In the genomic region with DNA sequence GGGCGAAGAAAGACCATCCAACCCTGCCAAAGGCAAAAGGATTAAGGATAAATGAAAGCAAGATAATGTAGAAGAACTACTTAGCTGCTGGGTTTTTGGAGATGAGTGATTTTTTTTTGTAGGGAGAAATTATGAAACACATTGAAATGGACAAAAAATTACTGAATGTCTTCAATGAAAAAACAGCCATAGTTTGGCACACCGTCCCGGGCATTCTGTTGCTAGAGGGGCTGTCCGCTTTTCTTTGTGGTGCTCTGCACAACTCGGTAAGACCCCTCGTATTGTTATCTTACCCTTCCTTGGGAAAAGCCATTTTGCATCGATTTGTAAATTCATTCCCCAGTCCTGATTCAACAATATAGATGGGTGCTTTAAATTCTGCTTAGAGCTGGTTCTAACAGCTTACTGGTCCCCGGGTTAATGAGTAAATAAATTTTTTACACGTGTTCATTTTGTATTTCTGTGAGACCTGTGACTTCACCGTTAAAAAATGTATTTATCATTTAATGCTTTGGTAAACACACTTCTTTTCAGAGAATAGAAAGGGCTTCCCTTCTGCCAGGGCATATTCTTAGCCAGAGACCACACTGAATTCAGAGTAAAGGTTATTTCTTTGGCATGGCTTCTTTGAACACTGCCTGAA, we compare ENCODE assay signal across 2 cellular contexts.
TF ChIP-seq lines count a peak whose summit lies in the region.

No MANE protein-coding gene starts in this region.

TF ChIP-seq in H1, 55 proteins besides CTCF, POLR2A, EP300 and RAD21 (continued from another document):
- TF ChIP-seq SP4 (IDR thresholded peaks at IDR 0.05; ENCODE audit: low read length) = peak; percentile 19; the same call in 1 of the 2 replicates
- TF ChIP-seq ASH2L (IDR thresholded peaks at IDR 0.05; ENCODE audit: low read length) = peak; percentile 4

TF ChIP-seq in HEK293T, 16 proteins besides CTCF, POLR2A, EP300 and RAD21 (continued from another document):
- TF ChIP-seq, protein P1, sequence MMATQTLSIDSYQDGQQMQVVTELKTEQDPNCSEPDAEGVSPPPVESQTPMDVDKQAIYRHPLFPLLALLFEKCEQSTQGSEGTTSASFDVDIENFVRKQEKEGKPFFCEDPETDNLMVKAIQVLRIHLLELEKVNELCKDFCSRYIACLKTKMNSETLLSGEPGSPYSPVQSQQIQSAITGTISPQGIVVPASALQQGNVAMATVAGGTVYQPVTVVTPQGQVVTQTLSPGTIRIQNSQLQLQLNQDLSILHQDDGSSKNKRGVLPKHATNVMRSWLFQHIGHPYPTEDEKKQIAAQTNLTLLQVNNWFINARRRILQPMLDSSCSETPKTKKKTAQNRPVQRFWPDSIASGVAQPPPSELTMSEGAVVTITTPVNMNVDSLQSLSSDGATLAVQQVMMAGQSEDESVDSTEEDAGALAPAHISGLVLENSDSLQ (IDR thresholded peaks at IDR 0.05) = no peak
- no peak for TF ChIP-seq CTBP1 (IDR thresholded peaks at IDR 0.05; ENCODE audit: borderline replicate concordance)
- TF ChIP-seq BHLHE40 (IDR thresholded peaks at IDR 0.05; ENCODE audit: borderline replicate concordance) = no peak
- TF ChIP-seq SUZ12 (IDR thresholded peaks at IDR 0.05) = no peak
- no peak for TF ChIP-seq LEF1 (IDR thresholded peaks at IDR 0.05; ENCODE audit: borderline replicate concordance)
- no peak for TF ChIP-seq TARDBP (IDR thresholded peaks at IDR 0.05)
TF ChIP-seq in HEK293T: peak in this region for 0.
